In the genomic region with DNA sequence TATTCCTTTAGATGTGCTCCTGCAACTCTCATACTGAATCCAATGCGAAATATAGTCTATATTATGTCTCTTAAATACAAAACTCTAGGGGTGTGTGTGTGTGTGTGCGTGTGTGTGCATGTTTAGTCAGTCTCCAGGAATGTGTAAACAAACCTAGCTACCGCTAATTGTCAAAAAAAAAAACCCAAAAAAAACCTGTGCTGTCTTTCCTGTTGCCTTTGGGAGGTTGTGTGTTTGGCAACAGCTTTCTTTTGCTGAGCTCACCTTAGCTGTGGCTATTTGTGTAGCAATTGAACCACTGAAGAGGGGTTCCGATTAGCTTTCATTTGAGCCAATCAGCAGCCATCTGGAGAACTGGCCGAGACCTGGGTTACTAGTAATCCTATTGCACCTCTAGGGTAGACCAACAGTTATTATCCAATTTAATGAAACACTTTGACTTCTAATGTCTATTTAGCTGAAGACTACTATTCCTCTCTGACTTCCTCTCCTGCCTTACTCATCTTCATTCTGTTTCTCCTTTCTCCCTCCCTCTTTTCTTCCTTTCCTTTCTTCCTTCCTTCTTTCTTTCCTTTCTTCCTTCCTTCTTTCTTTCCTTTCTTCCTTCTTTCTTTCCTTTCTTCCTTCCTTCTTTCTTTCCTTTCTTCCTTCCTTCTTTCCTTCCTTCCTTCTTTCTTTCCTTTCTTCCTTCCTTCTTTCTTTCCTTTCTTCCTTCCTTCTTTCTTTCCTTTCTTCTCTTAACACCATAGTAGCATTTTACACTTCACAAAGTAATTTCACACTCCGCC, we compare ENCODE assay signal across 14 cellular contexts.
DNase-seq lines count a peak whose midpoint lies in the region; ATAC-seq and TF ChIP-seq lines count a peak whose summit lies in the region.
"Had no signal": no experiment of that assay in that cellular context is flagged by ENCODE, and none has a peak within 500 bp of the region (broad histone marks: within the 10 kb centered on the region; RNA-seq: fewer than 3 reads in every experiment).

No MANE protein-coding gene starts in this region.

- H3K36me3 Mint-ChIP-seq in glutamatergic neuron (ENCODE audit: unreplicated experiment) = no peaks in the 10 kb centered on the region

- no peaks in the 10 kb centered on the region for H3K4me1 Mint-ChIP-seq in glutamatergic neuron (ENCODE audit: low read depth, unreplicated experiment)

- peak overlapping the region; percentile 42 for H3K27ac ChIP-seq in HUES48 (ENCODE audit: low read depth, low read length)
- H3K27ac ChIP-seq: body of pancreas, vagina had no signal

- peaks cover 29% of the 10 kb centered on the region for H3K4me1 ChIP-seq in HUES48 (ENCODE audit: control insufficient read depth, insufficient read depth, low read length)
- H3K4me1 ChIP-seq: body of pancreas, vagina had no signal

- H3K4me3 ChIP-seq in HUES48 (ENCODE audit: low read depth, low read length) (no peak overlapping the region), astrocyte of the cerebellum (ENCODE audit: low read depth, low read length) (no peak overlapping the region)
- H3K4me3 ChIP-seq: body of pancreas, vagina had no signal

- no peak for ATAC-seq in activated CD4-positive, CD25-positive, alpha-beta regulatory T cell treated with anti-CD3 and anti-CD28 coated beads, Interleukin-2, amount 50 U/mL, for 24 hours
- ATAC-seq: body of pancreas; stimulated activated naive CD8-positive, alpha-beta T cell treated with anti-CD3 and anti-CD28 coated beads, Interleukin-15, Interleukin-2, amounts not matched to agents 100 U/mL and 50 U/mL, for 24 hours had no signal

- no peak overlapping the region for H3K27ac Mint-ChIP-seq in glutamatergic neuron (ENCODE audit: unreplicated experiment)

- H3K27me3 ChIP-seq in HUES48 (ENCODE audit: control insufficient read depth, insufficient read depth, low read length) = no peaks in the 10 kb centered on the region
- H3K27me3 ChIP-seq: body of pancreas, vagina had no signal

- H3K36me3 ChIP-seq in HUES48 (ENCODE audit: control insufficient read depth, insufficient read depth, low read length) = no peaks in the 10 kb centered on the region
- H3K36me3 ChIP-seq: vagina had no signal

- no peaks in the 10 kb centered on the region for H3K9me3 ChIP-seq in HUES48 (ENCODE audit: control insufficient read depth, insufficient read depth, low read length)
- H3K9me3 ChIP-seq: body of pancreas, vagina had no signal

- in situ Hi-C loops in astrocyte of the cerebellum (cut with HindIII; ENCODE audit: low sequenced_read_pairs) = no loop called here

- no peak overlapping the region for H3K4me3 Mint-ChIP-seq in glutamatergic neuron (ENCODE audit: unreplicated experiment)

- no peaks in the 10 kb centered on the region for H3K9me3 Mint-ChIP-seq in glutamatergic neuron (ENCODE audit: unreplicated experiment)

- no peaks in the 10 kb centered on the region for H3K27me3 Mint-ChIP-seq in glutamatergic neuron (ENCODE audit: unreplicated experiment)

- peak; percentile 2 for DNase-seq in COR-L47 (lab: John Stamatoyannopoulos, UW)
- DNase-seq in astrocyte of the cerebellum (ENCODE audit: low read depth) = peak; percentile 3
- peak; percentile 20 for DNase-seq in kidney glomerular epithelial cell (lab: John Stamatoyannopoulos, UW)
- no peak for DNase-seq in activated CD8-positive, alpha-beta memory T cell treated with anti-CD3 and anti-CD28 coated beads, Interleukin-2, amount 50 U/mL, for 48 hours
- no peak for DNase-seq in SK-N-DZ (ENCODE audit: low spot score)
- DNase-seq in glutamatergic neuron = no peak
- DNase-seq: activated gamma-delta T cell; body of pancreas; midbrain; small intestine; stimulated activated naive CD8-positive, alpha-beta T cell treated with anti-CD3 and anti-CD28 coated beads, Interleukin-15, Interleukin-2, amounts not matched to agents 100 U/mL and 50 U/mL, for 24 hours had no signal

- no peak for TF ChIP-seq CTCF in astrocyte of the cerebellum (IDR thresholded peaks at IDR 0.05; ENCODE audit: low read depth, low read length, missing control alignments)
- no peak for TF ChIP-seq CTCF in glutamatergic neuron (IDR thresholded peaks at IDR 0.05; ENCODE audit: partially characterized antibody, unreplicated experiment)

- no peak overlapping the region for H3K9ac ChIP-seq in HUES48 (ENCODE audit: low read depth, low read length)

Comparison
In these comparisons a context has a peak if more than half of its experiments do, and no peak if none do; other contexts are left out.
1. DNase-seq: peak in COR-L47 (single experiment), astrocyte of the cerebellum (single experiment) and kidney glomerular epithelial cell (single experiment); none in activated CD8-positive, alpha-beta memory T cell treated with anti-CD3 and anti-CD28 coated beads, Interleukin-2, amount 50 U/mL, for 48 hours (single experiment), SK-N-DZ (single experiment) and glutamatergic neuron (single experiment).